ENCODE assay signal across 19 cellular contexts in genomic region chr1:46076343-46076742, GRCh38. TPM values are rescaled to one million over a fixed set of nuclear protein-coding genes. Genes with fewer than 3 reads are reported as not detected.
DNase-seq lines count a peak whose midpoint lies in the region; ATAC-seq, FAIRE-seq and TF ChIP-seq lines count a peak whose summit lies in the region.
"Had no signal": no experiment of that assay in that cellular context is flagged by ENCODE, and none has a peak within 500 bp of the region (broad histone marks: within the 10 kb centered on the region; RNA-seq: fewer than 3 reads in every experiment).

No MANE protein-coding gene starts in this region.

- no peaks in the 10 kb centered on the region for H3K9me1 ChIP-seq in IMR-90 (ENCODE audit: insufficient read depth, low read length)

- H2BK120ac ChIP-seq in IMR-90 (ENCODE audit: low read depth, low read length), result no peak overlapping the region

- no peak overlapping the region for H2AK9ac ChIP-seq in IMR-90 (replicated peaks; ENCODE audit: low read depth, low read length, poor library complexity)

- H2AK5ac ChIP-seq in IMR-90 (ENCODE audit: low read depth, low read length), result no peak overlapping the region

- TF ChIP-seq EP300 in HepG2 (IDR thresholded peaks at IDR 0.05; ENCODE audit: low read depth in 2 of 2, low read length in 2 of 2) (no peak), HepG2 (CRISPR knock-in tag; IDR thresholded peaks at IDR 0.05; ENCODE audit: borderline replicate concordance) (no peak)

- H2BK20ac ChIP-seq in IMR-90 (ENCODE audit: low read depth, low read length), result no peak overlapping the region

- H3K4me1 ChIP-seq in IMR-90 (ENCODE audit: control insufficient read depth, insufficient read depth, low read length), result no peaks in the 10 kb centered on the region
- no peaks in the 10 kb centered on the region for H3K4me1 ChIP-seq in HepG2 (ENCODE audit: insufficient read depth, low read length)
- H3K4me1 ChIP-seq: BLaER1, Caco-2 had no signal

- FAIRE-seq in bronchial epithelial cell (lab: Jason Lieb, UNC) (peak; percentile 43), HepG2 (lab: Jason Lieb, UNC) (no peak)
- FAIRE-seq: H1 had no signal

- TF ChIP-seq POLR2A in IMR-90 (IDR thresholded peaks at IDR 0.05; ENCODE audit: low read depth, low read length), result no peak
- no peak for TF ChIP-seq POLR2A in HepG2 (IDR thresholded peaks at IDR 0.05; ENCODE audit: insufficient read depth in 1 of 2, low read depth in 2 of 2, low read length in 2 of 2)

- in situ Hi-C loops in IMR-90 (cut with MboI; ENCODE audit: low sequenced_read_pairs), result no loop called here
- in situ Hi-C loops in HepG2 (cut with HindIII; ENCODE audit: extremely low pct_ligation_motif_present, low pct_unique_long_range_greater_than_20kb), result no loop called here

- H3K27me3 ChIP-seq in IMR-90 (ENCODE audit: control insufficient read depth, insufficient read depth, low read length) (no peaks in the 10 kb centered on the region), bronchial epithelial cell (ENCODE audit: control insufficient read depth, insufficient read depth, low read length) (no peaks in the 10 kb centered on the region), HepG2 (ENCODE audit: control insufficient read depth in 1 of 2, insufficient read depth in 2 of 2, low read length in 2 of 2) (no peaks in the 10 kb centered on the region)
- H3K27me3 ChIP-seq: BLaER1 had no signal

- H2AFZ ChIP-seq in IMR-90 (replicated peaks; ENCODE audit: low read length, poor library complexity) (no peak overlapping the region), HepG2 (ENCODE audit: low read length) (no peak overlapping the region)
- H2AFZ ChIP-seq: GM23248 had no signal

- H4K5ac ChIP-seq in IMR-90 (ENCODE audit: low read depth, low read length), result no peak overlapping the region

- H3K36me3 ChIP-seq in IMR-90 (ENCODE audit: control insufficient read depth, insufficient read depth, low read length) (0 out of 2 replicates have a peak, but pooled peaks cover 2% of the 10 kb centered on the region), bronchial epithelial cell (ENCODE audit: control insufficient read depth, insufficient read depth, low read length) (peaks cover 1% of the 10 kb centered on the region), HepG2 (replicated peaks in 1 of 2; ENCODE audit: control insufficient read depth in 1 of 2, insufficient read depth in 2 of 2, low read length in 2 of 2) (no peaks in the 10 kb centered on the region)

- H2BK15ac ChIP-seq in IMR-90 (ENCODE audit: low read depth, low read length), result no peak overlapping the region

- DNase-seq in IMR-90 (no peak), bronchial epithelial cell (ENCODE audit: low read depth) (no peak), HepG2 (ENCODE audit: low spot score) (no peak), dedifferentiated amniotic fluid mesenchymal stem cell (ENCODE audit: extremely low spot score) (no peak)
- DNase-seq: Caco-2; CD4-positive, CD25-positive, alpha-beta regulatory T cell; CD8-positive, alpha-beta T cell; DMS153; DND-41; GDM1; GM23248; H9 had no signal

- no peak overlapping the region for H4K91ac ChIP-seq in IMR-90 (ENCODE audit: insufficient read depth, low read depth, low read length)

- no peak overlapping the region for H3K14ac ChIP-seq in IMR-90 (replicated peaks; ENCODE audit: low read depth, low read length)

- no peaks in the 10 kb centered on the region for H3K79me2 ChIP-seq in HepG2 (ENCODE audit: insufficient read depth, low read length)

- no peak overlapping the region for H3K27ac ChIP-seq in IMR-90 (ENCODE audit: insufficient read depth, low read length)
- no peak overlapping the region for H3K27ac ChIP-seq in HepG2 (ENCODE audit: extremely low read length, insufficient read depth, low read length)
- H3K27ac ChIP-seq: BLaER1, C4-2B, GM23248 had no signal

- H3K4me3 ChIP-seq in IMR-90 (ENCODE audit: insufficient read depth, low read depth, low read length), result no peak overlapping the region
- no peak overlapping the region for H3K4me3 ChIP-seq in bronchial epithelial cell (ENCODE audit: low read depth, low read length)
- no peak overlapping the region for H3K4me3 ChIP-seq in HepG2 (replicated peaks in 1 of 3; ENCODE audit: insufficient read depth in 1 of 3, low read depth in 2 of 3, low read length in 3 of 3)
- H3K4me3 ChIP-seq: BLaER1, GM12878, GM23248 had no signal

- no peak overlapping the region for H2BK5ac ChIP-seq in IMR-90 (ENCODE audit: low read depth, low read length, poor library complexity, severe bottlenecking)

- H3K56ac ChIP-seq in IMR-90 (ENCODE audit: extremely low read depth, insufficient read depth, low read length), result no peak overlapping the region

- POLR2A ChIA-PET in IMR-90 (lab: Charles Lee; ENCODE audit: unreplicated experiment) (no interaction called here), HepG2 (lab: Yijun Ruan, JAX) (no interaction called here)

- CTCF ChIA-PET in IMR-90 (lab: Yijun Ruan, JAX), result no interaction called here
- CTCF ChIA-PET in HepG2 (lab: Yijun Ruan, JAX; ENCODE audit: low intra/inter-chr PET ratio, low total read pairs), result no interaction called here

- dilution Hi-C loops in IMR-90 (cut with HindIII; ENCODE audit: low sequenced_read_pairs, unreplicated experiment), result no loop called here

- ATAC-seq in IMR-90 (ENCODE audit: low read depth), result no peak
- no peak for ATAC-seq in HepG2
- no peak for ATAC-seq in HG02852 (IDR thresholded peaks at IDR 0.05; ENCODE audit: unreplicated experiment)
- no peak for ATAC-seq in GM21528 (IDR thresholded peaks at IDR 0.05; ENCODE audit: low FRiP score, unreplicated experiment)
- ATAC-seq: CD8-positive, alpha-beta T cell; GM12878; HCT116 had no signal

- no peak overlapping the region for H4K8ac ChIP-seq in IMR-90 (ENCODE audit: low read depth in 2 of 2, low read length in 2 of 2)

- no peak overlapping the region for H3K18ac ChIP-seq in IMR-90 (ENCODE audit: low read depth, low read length)

- intact Hi-C loops in IMR-90 (cut with micrococcal nuclease), result loop anchor here (5.0 kb wide), 1 partner anchor 41 kb away; no protein-coding TSS in a partner anchor
- intact Hi-C loops in HepG2 (cut with micrococcal nuclease; ENCODE audit: unreplicated experiment), result no loop called here

- H3K9me3 ChIP-seq in IMR-90 (ENCODE audit: control insufficient read depth, insufficient read depth, low read length), result no peaks in the 10 kb centered on the region
- H3K9me3 ChIP-seq in HepG2 (ENCODE audit: low read length), result no peaks in the 10 kb centered on the region
- H3K9me3 ChIP-seq: BLaER1, Caco-2 had no signal

- H3K23ac ChIP-seq in IMR-90 (ENCODE audit: low read depth, low read length), result no peak overlapping the region

- BruUV-seq in IMR-90 (replicated peaks; lab: Mats Ljungman, UMichigan), result no TSS peak
- BruUV-seq in HepG2 (replicated peaks; lab: Mats Ljungman, UMichigan), result no TSS peak

- TF ChIP-seq RAD21 in IMR-90 (IDR thresholded peaks at IDR 0.05; ENCODE audit: low read length) (no peak), HepG2 (CRISPR knock-in tag; IDR thresholded peaks at IDR 0.05) (no peak)

- H3K9ac ChIP-seq in IMR-90 (ENCODE audit: low read depth, low read length), result no peak overlapping the region
- no peak overlapping the region for H3K9ac ChIP-seq in HepG2 (ENCODE audit: insufficient read depth, low read depth, low read length)
- H3K9ac ChIP-seq: BLaER1, GM23248 had no signal

- H3K4me2 ChIP-seq in IMR-90 (ENCODE audit: low read depth, low read length), result no peak overlapping the region
- no peak overlapping the region for H3K4me2 ChIP-seq in HepG2 (ENCODE audit: low read depth, low read length)
- H3K4me2 ChIP-seq: BLaER1 had no signal

- H3K79me1 ChIP-seq in IMR-90 (ENCODE audit: low read depth in 1 of 2, low read length in 2 of 2), result peaks cover 0 to under 1% of the 10 kb centered on the region in 2 experiments; a peak in 1 of 4 replicates

- H4K20me1 ChIP-seq in IMR-90 (ENCODE audit: insufficient read depth, low read length) (no peaks in the 10 kb centered on the region), HepG2 (ENCODE audit: insufficient read depth, low read length) (no peaks in the 10 kb centered on the region)

- WGBS in IMR-90 (ENCODE audit: extremely low coverage in 2 of 2, insufficient read length in 1 of 2), 2 experiments, result no CpG with 5 or more reads among the region's 2 CpGs
- WGBS in HepG2 (ENCODE audit: low lambda C conversion rate), result 89% methylated on average over 2 of the region's 2 CpGs

- TF ChIP-seq CTCF in IMR-90 (conservative IDR thresholded peaks at IDR 0.05; ENCODE audit: low read depth, low read length) (no peak), bronchial epithelial cell (IDR thresholded peaks at IDR 0.05; ENCODE audit: insufficient read depth, low read length, severe bottlenecking) (no peak), HepG2 (CRISPR knock-in tag; IDR thresholded peaks at IDR 0.05) (no peak)

- no peak overlapping the region for H3K4ac ChIP-seq in IMR-90 (ENCODE audit: low read depth, low read length)

RNA-seq across cellular contexts. Expression of gene PIK3R3, which starts 56.1 kb away (rescaled TPM):
- total RNA-seq in IMR-90 (2012; rRNA removed) (9.9 and 14.7 TPM in 2 replicates), bronchial epithelial cell (1.8 and 4.0 TPM in 2 replicates), HepG2 (2016; rRNA removed; fragmentation: Illumina TruSeq; extraction: Trizol) (6.9 and 9.7 TPM in 2 replicates)
- polyA plus RNA-seq in IMR-90 (2012; rRNA removed) (4.3 and 5.3 TPM in 2 replicates), HepG2 (2011; rRNA removed) (0.31 and 0.37 TPM in 2 replicates)
- 1.7 and 2.0 TPM in 2 replicates for polyA plus RNA-seq in IMR-90 (2012; cell fraction: cytosol; rRNA removed)
- polyA plus RNA-seq in IMR-90 (2012; cell fraction: nucleus; rRNA removed; ENCODE audit: low replicate concordance), result 1.6 and 6.0 TPM in 2 replicates
- 7.4 and 9.6 TPM in 2 replicates for total RNA-seq in HepG2 (2016; cell fraction: cytosol; rRNA removed; fragmentation: Illumina TruSeq; extraction: Trizol; ENCODE audit: low read depth)
- 6.5 and 9.3 TPM in 2 replicates for total RNA-seq in HepG2 (2016; cell fraction: insoluble cytoplasmic fraction; rRNA removed; fragmentation: Illumina TruSeq; extraction: Trizol)
- 6.5 and 6.9 TPM in 2 replicates for total RNA-seq in HepG2 (2016; cell fraction: membrane; rRNA removed; fragmentation: Illumina TruSeq; extraction: Trizol)
- 7.1 and 7.2 TPM in 2 replicates for total RNA-seq in HepG2 (2016; cell fraction: nucleus; rRNA removed; fragmentation: Illumina TruSeq; extraction: Trizol)
- 0.13 and 0.38 TPM in 2 replicates for polyA plus RNA-seq in HepG2 (2011; cell fraction: cytosol; rRNA removed)
- 0.28 and 0.32 TPM in 2 replicates for polyA plus RNA-seq in HepG2 (2011; cell fraction: nucleus; rRNA removed)
- polyA plus RNA-seq in HepG2 (2012), result 0.48 and 0.75 TPM in 2 replicates
- 0.50 and 0.64 TPM in 2 replicates for polyA plus RNA-seq in HepG2 (2016; cell fraction: cytosol; fragmentation: Illumina TruSeq; extraction: Trizol; ENCODE audit: low read depth)
- 7.1 and 8.3 TPM in 2 replicates for polyA plus RNA-seq in HepG2 (2016; cell fraction: insoluble cytoplasmic fraction; fragmentation: Illumina TruSeq; extraction: Trizol; ENCODE audit: low read depth)
- 1.2 and 1.7 TPM in 2 replicates for polyA plus RNA-seq in HepG2 (2016; cell fraction: membrane; fragmentation: Illumina TruSeq; extraction: Trizol; ENCODE audit: low read depth)
- 4.5 and 5.8 TPM in 2 replicates for polyA plus RNA-seq in HepG2 (2016; cell fraction: nucleus; fragmentation: Illumina TruSeq; extraction: Trizol; ENCODE audit: insufficient read depth, low read depth)
- polyA minus RNA-seq in HepG2 (2011; rRNA and poly(A)+ RNA removed; ENCODE audit: low replicate concordance), result 0.66 and 31.7 TPM in 2 replicates
- polyA minus RNA-seq in HepG2 (2011; cell fraction: cytosol; rRNA and poly(A)+ RNA removed), result 0.26 and 1.1 TPM in 2 replicates
- 0.52 and 0.87 TPM in 2 replicates for polyA minus RNA-seq in HepG2 (2011; cell fraction: nucleus; rRNA and poly(A)+ RNA removed)
